ENCODE assay signal across 23 cellular contexts in the genomic region with DNA sequence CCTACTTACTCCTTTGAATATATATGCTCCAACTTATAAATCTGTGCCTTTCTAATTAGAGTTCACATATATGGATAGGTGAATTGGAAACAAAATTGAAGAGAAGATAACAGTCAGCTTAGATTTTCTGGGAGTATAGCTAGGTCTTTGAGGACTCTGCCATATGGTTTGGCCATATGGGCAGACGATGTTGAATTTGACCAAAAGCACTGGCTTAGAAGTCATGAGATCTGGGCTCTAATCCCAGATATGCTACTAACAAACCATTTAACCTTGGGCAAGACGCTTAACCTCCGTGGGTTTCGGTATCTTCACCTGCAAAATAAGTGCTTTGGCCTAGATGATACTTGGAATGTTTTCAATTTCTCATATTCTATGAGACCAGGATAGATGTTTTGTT.
"Had no signal": no experiment of that assay in that cellular context is flagged by ENCODE, and none has a peak within 500 bp of the region (broad histone marks: within the 10 kb centered on the region; RNA-seq: fewer than 3 reads in every experiment).

No MANE protein-coding gene starts in this region.

- DNase-seq: activated CD4-positive, alpha-beta T cell treated with anti-CD3 and anti-CD28 coated beads for 48 hours; activated CD4-positive, alpha-beta T cell treated with anti-CD3 and anti-CD28 coated beads, Interleukin-2, amount 50 U/mL, for 48 hours; activated CD4-positive, CD25-positive, alpha-beta regulatory T cell treated with anti-CD3 and anti-CD28 coated beads, Interleukin-2, amount 50 U/mL, for 72 hours; activated CD8-positive, alpha-beta memory T cell treated with anti-CD3 and anti-CD28 coated beads, Interleukin-2, amount 10 ng/mL, durations not matched to agents 7 days and 5 days; activated effector memory CD4-positive, alpha-beta T cell treated with Interleukin-2 at 50 U/mL for 16 hours; activated naive CD4-positive, alpha-beta T cell; activated naive CD8-positive, alpha-beta T cell treated with anti-CD3 and anti-CD28 coated beads, Interleukin-2, amount 50 U/mL, for 24 hours; activated T-cell treated with anti-CD3 and anti-CD28 coated beads, Interleukin-2, amount 50 U/mL, for 24 hours; amniotic stem cell; body of pancreas; MG63; NCI-H1105; NCI-H1436 treated with DMSO at 0.1 percent for 48 hours; NCI-H1930; NCI-H345; NCI-H526; PC-3; SHP77 treated with DMSO at 0.1 percent for 48 hours had no signal

- ATAC-seq: activated CD8-positive, alpha-beta memory T cell treated with anti-CD3 and anti-CD28 coated beads, Interleukin-2, amount 10 ng/mL, durations not matched to agents 7 days and 5 days; activated naive CD4-positive, alpha-beta T cell treated with anti-CD3 and anti-CD28 coated beads, Interleukin-2, amount 50 U/mL, for 72 hours; activated naive CD8-positive, alpha-beta T cell treated with anti-CD3 and anti-CD28 coated beads, Interleukin-2, amount 50 U/mL, for 24 hours; body of pancreas; PC-3; WTC11 had no signal

- FAIRE-seq: bronchial epithelial cell, colon, RCC 7860 had no signal
